Comparison of ENCODE assay signal across 10 cellular contexts in the genomic region with DNA sequence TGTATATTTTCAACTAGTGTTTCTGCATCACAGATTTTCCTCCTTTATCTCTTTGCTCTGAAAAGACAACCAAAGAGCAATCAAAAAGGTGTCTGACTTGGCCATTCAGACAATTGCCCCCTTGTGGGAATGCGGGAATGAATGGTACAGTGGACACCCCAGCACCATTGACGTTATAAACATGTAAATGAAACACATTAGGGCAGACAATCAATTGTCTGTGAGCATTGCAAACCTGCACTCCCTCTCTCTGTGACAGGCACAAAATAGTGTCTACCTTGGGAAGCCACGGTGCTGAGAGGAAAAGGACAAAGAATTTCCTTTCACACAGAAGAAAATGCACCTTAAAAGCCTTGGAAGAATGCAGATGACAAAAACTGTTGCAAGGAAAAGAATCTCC. TPM values are rescaled to one million over a fixed set of nuclear protein-coding genes. Genes with fewer than 3 reads are reported as not detected.
DNase-seq lines count a peak whose midpoint lies in the region; ATAC-seq and TF ChIP-seq lines count a peak whose summit lies in the region.
"Had no signal": no experiment of that assay in that cellular context is flagged by ENCODE, and none has a peak within 500 bp of the region (broad histone marks: within the 10 kb centered on the region; RNA-seq: fewer than 3 reads in every experiment).

No MANE protein-coding gene starts in this region.

- 34 to 56% (median 39%) methylated on average over 3 of the region's 3 CpGs for WGBS in spleen, 5 donors

- peak overlapping the region; percentile 90 for H3K4me3 Mint-ChIP-seq in HFFc6
- no peak overlapping the region for H3K4me3 Mint-ChIP-seq in stimulated activated effector memory CD8-positive, alpha-beta T cell treated with anti-CD3 and anti-CD28 coated beads, Interleukin-12 subunit alpha, Interleukin-12 subunit beta, amount 100 ng/mL, for 72 hours
- no peak overlapping the region for H3K4me3 Mint-ChIP-seq in activated naive CD4-positive, alpha-beta T cell treated with anti-CD3 and anti-CD28 coated beads for 36 hours

- H3K36me3 ChIP-seq in kidney epithelial cell (ENCODE audit: control insufficient read depth, insufficient read depth, low read length) = no peaks in the 10 kb centered on the region
- H3K36me3 ChIP-seq in spleen = peaks cover 0 to 24% (median 2%) of the 10 kb centered on the region in 6 donors

- peaks cover 9% of the 10 kb centered on the region for H3K36me3 Mint-ChIP-seq in HFFc6 (ENCODE audit: low read depth)
- H3K36me3 Mint-ChIP-seq in stimulated activated effector memory CD8-positive, alpha-beta T cell treated with anti-CD3 and anti-CD28 coated beads, Interleukin-12 subunit alpha, Interleukin-12 subunit beta, amount 100 ng/mL, for 72 hours = peaks cover 93% of the 10 kb centered on the region
- H3K36me3 Mint-ChIP-seq in activated naive CD4-positive, alpha-beta T cell treated with anti-CD3 and anti-CD28 coated beads for 36 hours (ENCODE audit: low read depth) = no peaks in the 10 kb centered on the region

- peak overlapping the region; percentile 2 to 99 (median 98) for H3K27ac ChIP-seq in spleen
- H3K27ac ChIP-seq: PC-9 had no signal

- intact Hi-C loops in spleen (cut with DNase I; ENCODE audit: low total_unique reads) = loop anchor here (10.0 kb wide), 1 partner anchor 47 kb away; no protein-coding TSS in a partner anchor
- intact Hi-C loops in activated naive CD4-positive, alpha-beta T cell treated with anti-CD3 and anti-CD28 coated beads for 36 hours (cut with micrococcal nuclease) = loop anchor here (10.0 kb wide), 1 partner anchor 807 kb away; no protein-coding TSS in a partner anchor

- no peak for TF ChIP-seq POLR2A in spleen (IDR thresholded peaks at IDR 0.05)

- CTCF ChIA-PET in activated naive CD4-positive, alpha-beta T cell treated with anti-CD3 and anti-CD28 coated beads for 36 hours (lab: Charles Lee) = no interaction called here

- peak overlapping the region; percentile 97 for H3K27ac Mint-ChIP-seq in HFFc6
- H3K27ac Mint-ChIP-seq in stimulated activated effector memory CD8-positive, alpha-beta T cell treated with anti-CD3 and anti-CD28 coated beads, Interleukin-12 subunit alpha, Interleukin-12 subunit beta, amount 100 ng/mL, for 72 hours = no peak overlapping the region
- H3K27ac Mint-ChIP-seq in activated naive CD4-positive, alpha-beta T cell treated with anti-CD3 and anti-CD28 coated beads for 36 hours = no peak overlapping the region

- no peaks in the 10 kb centered on the region for H3K9me3 ChIP-seq in spleen

- H3K27me3 ChIP-seq in kidney epithelial cell (ENCODE audit: control insufficient read depth, insufficient read depth, low read length) (no peaks in the 10 kb centered on the region), spleen (replicated peaks in 1 of 7) (no peaks in the 10 kb centered on the region)

- H3K27me3 Mint-ChIP-seq in HFFc6 (ENCODE audit: insufficient read depth) = peaks cover 6% of the 10 kb centered on the region
- peaks cover 64% of the 10 kb centered on the region for H3K27me3 Mint-ChIP-seq in activated naive CD4-positive, alpha-beta T cell treated with anti-CD3 and anti-CD28 coated beads for 36 hours (ENCODE audit: low read depth)

- TF ChIP-seq CTCF in HFFc6 (IDR thresholded peaks at IDR 0.05) (peak; percentile 47), astrocyte of the cerebellum (IDR thresholded peaks at IDR 0.05; ENCODE audit: low read depth, low read length, missing control alignments) (peak; percentile 15), kidney epithelial cell (IDR thresholded peaks at IDR 0.05; ENCODE audit: insufficient read depth, low read length, poor library complexity, severe bottlenecking) (peak; percentile 10), spleen (IDR thresholded peaks at IDR 0.05 in 8 of 11, conservative IDR thresholded peaks at IDR 0.05 in 3 of 11) (no peak)

- no peak for ATAC-seq in stimulated activated effector memory CD8-positive, alpha-beta T cell treated with anti-CD3 and anti-CD28 coated beads, Interleukin-12 subunit alpha, Interleukin-12 subunit beta, amount 100 ng/mL, for 72 hours

- peaks cover 85% of the 10 kb centered on the region for H3K4me1 Mint-ChIP-seq in HFFc6 (ENCODE audit: low read depth)
- peaks cover 82% of the 10 kb centered on the region for H3K4me1 Mint-ChIP-seq in stimulated activated effector memory CD8-positive, alpha-beta T cell treated with anti-CD3 and anti-CD28 coated beads, Interleukin-12 subunit alpha, Interleukin-12 subunit beta, amount 100 ng/mL, for 72 hours
- H3K4me1 Mint-ChIP-seq in activated naive CD4-positive, alpha-beta T cell treated with anti-CD3 and anti-CD28 coated beads for 36 hours (ENCODE audit: low read depth) = peaks cover 13% of the 10 kb centered on the region

- in situ Hi-C loops in astrocyte of the cerebellum (cut with HindIII; ENCODE audit: low sequenced_read_pairs) = loop anchor here (25.0 kb wide), 1 partner anchor 1250 kb away; no protein-coding TSS in a partner anchor

- peaks cover 24 to 90% (median 83%) of the 10 kb centered on the region in 6 donors for H3K4me1 ChIP-seq in spleen

- no peak overlapping the region for H3K4me3 ChIP-seq in astrocyte of the cerebellum (ENCODE audit: low read depth, low read length)
- no peak overlapping the region for H3K4me3 ChIP-seq in kidney epithelial cell (ENCODE audit: low read depth, low read length)
- peak overlapping the region in 3 of 8 donors; percentile 60 to 81 (median 76) for H3K4me3 ChIP-seq in spleen
- H3K4me3 ChIP-seq: PC-9 had no signal

- no peak for DNase-seq in HFFc6
- DNase-seq in astrocyte of the cerebellum (ENCODE audit: low read depth) = no peak
- DNase-seq in kidney epithelial cell (ENCODE audit: low read depth) = no peak
- DNase-seq in spleen = no peak
- DNase-seq in stimulated activated effector memory CD8-positive, alpha-beta T cell treated with anti-CD3 and anti-CD28 coated beads, Interleukin-12 subunit alpha, Interleukin-12 subunit beta, amount 100 ng/mL, for 72 hours (ENCODE audit: low spot score in 2 of 2) = no peak
- DNase-seq in activated naive CD4-positive, alpha-beta T cell treated with anti-CD3 and anti-CD28 coated beads, Interleukin-2, amount 50 U/mL, for 16 hours = no peak
- DNase-seq in NCI-H1105 (lab: John Stamatoyannopoulos, UW) = no peak
- DNase-seq in activated naive CD4-positive, alpha-beta T cell treated with anti-CD3 and anti-CD28 coated beads for 36 hours = no peak
- DNase-seq: effector CD4-positive, alpha-beta T cell; PC-9 had no signal

- no peaks in the 10 kb centered on the region for H3K9me3 Mint-ChIP-seq in HFFc6
- H3K9me3 Mint-ChIP-seq in stimulated activated effector memory CD8-positive, alpha-beta T cell treated with anti-CD3 and anti-CD28 coated beads, Interleukin-12 subunit alpha, Interleukin-12 subunit beta, amount 100 ng/mL, for 72 hours = no peaks in the 10 kb centered on the region
- H3K9me3 Mint-ChIP-seq in activated naive CD4-positive, alpha-beta T cell treated with anti-CD3 and anti-CD28 coated beads for 36 hours = no peaks in the 10 kb centered on the region

RNA-seq across cellular contexts. Expression of a gene that starts 8.0 kb away (rescaled TPM):
- total RNA-seq in HFFc6 (2021; fragmentation: NEBNext Ultra II Directional; extraction: Animal tissue kit (Norgen Biotek cat#: 25700)) = 10 to 100 TPM; 57.0 to 76.3 (median 62.8) TPM
- total RNA-seq in kidney epithelial cell = 14.7 and 15.7 TPM in 2 replicates
- total RNA-seq in spleen = 100 to 1,000 TPM; 217 to 362 (median 262) TPM
- polyA plus RNA-seq in spleen = 10 to 100 TPM; 25.5 to 36.8 (median 28.5) TPM
- total RNA-seq in activated naive CD4-positive, alpha-beta T cell treated with anti-CD3 and anti-CD28 coated beads for 36 hours = 1 to 10 TPM; 4.3 to 4.9 TPM

Comparison
In these comparisons a context has a peak if more than half of its experiments do, and no peak if none do; other contexts are left out.
1. CTCF ChIP-seq: peak in HFFc6 (single experiment), astrocyte of the cerebellum (single experiment) and kidney epithelial cell (single experiment); none in spleen (0 of 11).